ENCODE assay signal across 19 cellular contexts in genomic region chr4:119050501-119051090, GRCh38.
"Had no signal": no experiment of that assay in that cellular context is flagged by ENCODE, and none has a peak within 500 bp of the region (broad histone marks: within the 10 kb centered on the region; RNA-seq: fewer than 3 reads in every experiment).

No MANE protein-coding gene starts in this region.

- H3K27ac ChIP-seq: epithelial cell of prostate, left lung, tibial artery had no signal

- H3K27me3 Mint-ChIP-seq: activated T-cell treated with anti-CD3 and anti-CD28 coated beads, Interleukin-2, amount 50 U/mL, for 24 hours; progenitor cell of endocrine pancreas had no signal

- H3K4me1 Mint-ChIP-seq: activated CD4-positive, alpha-beta T cell treated with anti-CD3 and anti-CD28 coated beads, Interleukin-2, amount 10 ng/mL, durations not matched to agents 24 days and 14 days had no signal

- H3K9me3 Mint-ChIP-seq: activated CD4-positive, alpha-beta T cell treated with anti-CD3 and anti-CD28 coated beads, Interleukin-2, amount 10 ng/mL, durations not matched to agents 24 days and 14 days; activated CD8-positive, alpha-beta T cell treated with anti-CD3 and anti-CD28 coated beads for 36 hours; activated naive CD4-positive, alpha-beta T cell treated with anti-CD3 and anti-CD28 coated beads for 36 hours; activated T-cell treated with anti-CD3 and anti-CD28 coated beads, Interleukin-2, amount 50 U/mL, for 24 hours; activated T-helper 2 cell treated with anti-CD3 and anti-CD28 coated beads, Interferon-gamma antibody, Interleukin-2, Interleukin-4, amounts not matched to agents 10 μg/mL and 5 μg/mL and 100 μg/mL, durations not matched to agents 14 hours and 24 hours and 36 hours had no signal

- DNase-seq: activated CD4-positive, alpha-beta T cell treated with anti-CD3 and anti-CD28 coated beads, Interleukin-2, amount 10 ng/mL, durations not matched to agents 24 days and 14 days; activated CD8-positive, alpha-beta T cell treated with anti-CD3 and anti-CD28 coated beads for 36 hours; activated naive CD4-positive, alpha-beta T cell treated with anti-CD3 and anti-CD28 coated beads for 36 hours; activated T-cell treated with anti-CD3 and anti-CD28 coated beads, Interleukin-2, amount 50 U/mL, for 24 hours; left lung; midbrain; nephron progenitor cell; nucleus accumbens; stimulated activated CD4-positive, alpha-beta T cell treated with anti-CD3 and anti-CD28 coated beads, Interleukin-12 subunit alpha, Interleukin-12 subunit beta, amount 100 ng/mL, for 4 hours; stimulated activated CD4-positive, alpha-beta T cell treated with anti-CD3 and anti-CD28 coated beads, Interleukin-1b, Interleukin-23, amount 100 ng/mL, for 48 hours; stimulated activated CD8-positive, alpha-beta memory T cell treated with anti-CD3 and anti-CD28 coated beads, Interleukin-4, amount 100 ng/mL, for 48 hours; stimulated activated naive CD4-positive, alpha-beta T cell treated with Interleukin-2 at 50 U/mL for 16 hours; substantia nigra; T-helper 1 cell; T-helper 9 cell; tibial artery had no signal

- H3K27me3 ChIP-seq: left lung, tibial artery had no signal

- H3K4me3 ChIP-seq: left lung, tibial artery had no signal

- H3K36me3 ChIP-seq: left lung, tibial artery had no signal

- H3K27ac Mint-ChIP-seq: activated CD4-positive, alpha-beta T cell treated with anti-CD3 and anti-CD28 coated beads, Interleukin-2, amount 10 ng/mL, durations not matched to agents 24 days and 14 days; activated CD8-positive, alpha-beta T cell treated with anti-CD3 and anti-CD28 coated beads for 36 hours; activated naive CD4-positive, alpha-beta T cell treated with anti-CD3 and anti-CD28 coated beads for 36 hours; activated T-cell treated with anti-CD3 and anti-CD28 coated beads, Interleukin-2, amount 50 U/mL, for 24 hours; activated T-helper 2 cell treated with anti-CD3 and anti-CD28 coated beads, Interferon-gamma antibody, Interleukin-2, Interleukin-4, amounts not matched to agents 10 μg/mL and 5 μg/mL and 100 μg/mL, durations not matched to agents 14 hours and 24 hours and 36 hours; nephron progenitor cell; progenitor cell of endocrine pancreas had no signal

- H3K4me3 Mint-ChIP-seq: activated CD4-positive, alpha-beta T cell treated with anti-CD3 and anti-CD28 coated beads, Interleukin-2, amount 10 ng/mL, durations not matched to agents 24 days and 14 days; activated CD8-positive, alpha-beta T cell treated with anti-CD3 and anti-CD28 coated beads for 36 hours; activated naive CD4-positive, alpha-beta T cell treated with anti-CD3 and anti-CD28 coated beads for 36 hours; activated T-cell treated with anti-CD3 and anti-CD28 coated beads, Interleukin-2, amount 50 U/mL, for 24 hours; nephron progenitor cell had no signal

- H3K9me3 ChIP-seq: left lung, tibial artery had no signal

- ATAC-seq: activated CD8-positive, alpha-beta T cell treated with anti-CD3 and anti-CD28 coated beads for 36 hours; left lung had no signal
